12 cellular contexts compared by ENCODE assay signal in the genomic region with DNA sequence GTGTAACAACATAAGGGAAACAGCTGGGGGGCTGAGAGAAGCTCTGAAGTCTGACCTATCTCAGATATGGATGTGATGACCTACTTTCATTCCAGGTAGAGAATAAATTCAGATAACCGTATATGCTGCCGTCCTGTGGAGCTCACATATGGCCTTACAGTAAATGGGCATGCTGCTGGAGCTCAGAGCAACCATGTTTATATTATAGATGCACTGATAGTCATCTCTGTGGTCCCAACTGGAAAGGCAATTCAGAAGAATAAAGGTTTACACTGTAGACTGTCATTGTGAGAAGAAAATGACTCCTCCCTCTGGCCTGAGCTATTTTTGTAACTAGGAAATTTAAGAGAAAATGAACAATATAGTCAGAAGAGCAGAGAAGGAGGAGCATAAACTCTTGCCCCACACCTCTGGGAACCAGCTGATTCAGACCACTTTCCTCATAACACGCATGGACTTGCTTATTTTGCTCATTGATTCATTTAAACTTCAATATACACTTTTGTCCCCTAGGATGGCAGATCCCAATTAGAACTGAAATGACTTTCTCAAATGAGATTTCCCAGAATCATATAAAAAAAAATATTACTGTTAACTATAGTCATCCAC.
"Had no signal": no experiment of that assay in that cellular context is flagged by ENCODE, and none has a peak within 500 bp of the region (broad histone marks: within the 10 kb centered on the region; RNA-seq: fewer than 3 reads in every experiment).

No MANE protein-coding gene starts in this region.

- H3K36me3 ChIP-seq: cardiac muscle cell, tibial nerve, WERI-Rb-1 had no signal

- H3K27ac ChIP-seq: cardiac muscle cell, epithelial cell of prostate, tibial nerve, WERI-Rb-1 had no signal

- DNase-seq: activated CD4-positive, alpha-beta T cell treated with anti-CD3 and anti-CD28 coated beads, Interleukin-2, amount 50 U/mL, for 4 hours; activated effector memory CD4-positive, alpha-beta T cell treated with anti-CD3 and anti-CD28 coated beads, Interleukin-2, amount 50 U/mL, for 16 hours; activated T-cell treated with anti-CD3 and anti-CD28 coated beads, Interleukin-2, amount 50 U/mL, for 72 hours; effector memory CD8-positive, alpha-beta T cell; hypothalamus; left ventricle myocardium superior; stimulated activated CD4-positive, alpha-beta T cell treated with anti-CD3 and anti-CD28 coated beads, Interleukin-2, amount 100 ng/mL, for 24 hours; T-helper 2 cell; WERI-Rb-1 had no signal

- H3K4me1 ChIP-seq: tibial nerve had no signal

- H3K9me3 ChIP-seq: tibial nerve had no signal

- H3K27me3 ChIP-seq: cardiac muscle cell, tibial nerve had no signal

- H3K4me3 ChIP-seq: cardiac muscle cell, tibial nerve had no signal
